In the genomic region with DNA sequence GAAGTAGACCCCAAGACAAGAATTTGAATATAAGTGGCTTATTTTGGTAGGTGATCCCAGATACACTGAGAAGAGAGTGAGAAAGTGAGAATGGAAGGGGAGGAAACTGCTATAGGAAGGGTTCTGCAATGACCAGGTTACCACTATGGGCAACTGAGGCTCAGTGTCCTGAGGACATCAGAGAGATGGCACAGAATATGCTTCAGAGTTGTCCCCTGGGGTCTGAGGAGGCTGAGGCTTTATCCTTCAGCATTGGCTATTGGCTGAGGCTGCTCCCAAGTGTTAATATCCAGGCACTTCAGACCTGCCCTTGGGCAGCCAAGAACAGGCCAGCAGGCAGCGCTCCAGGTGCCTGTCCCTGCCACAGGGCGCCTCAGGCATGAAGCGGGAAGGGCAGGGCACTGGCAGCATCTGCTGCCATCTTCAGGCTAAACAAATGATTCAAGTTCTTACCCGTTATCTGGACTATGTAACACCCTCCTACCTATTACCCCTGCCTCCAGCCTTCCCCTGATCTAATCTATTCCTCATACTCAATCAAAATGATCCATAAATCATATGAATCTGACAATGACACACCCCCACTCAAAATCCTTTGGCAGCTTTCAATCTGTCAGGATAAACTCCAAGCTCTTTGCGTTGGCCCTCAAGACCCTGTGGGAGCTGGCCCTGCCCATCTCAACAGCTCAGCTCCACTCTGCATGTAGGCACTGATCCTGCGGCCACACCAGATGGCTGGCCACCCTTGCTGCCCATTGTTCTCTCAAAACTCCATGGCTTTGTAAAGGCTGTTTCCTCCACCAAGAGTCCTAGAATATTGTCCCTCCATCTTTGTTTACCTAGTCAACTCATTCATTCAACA, we compare ENCODE assay signal across 9 cellular contexts. TPM values are rescaled to one million over a fixed set of nuclear protein-coding genes. Genes with fewer than 3 reads are reported as not detected.
A peak's percentile ranks its signal among the peaks of the same experiment; 100 is the strongest.
DNase-seq lines count a peak whose midpoint lies in the region; TF ChIP-seq lines count a peak whose summit lies in the region.
"Had no signal": no experiment of that assay in that cellular context is flagged by ENCODE, and none has a peak within 500 bp of the region (broad histone marks: within the 10 kb centered on the region; RNA-seq: fewer than 3 reads in every experiment).

No MANE protein-coding gene starts in this region.

- TF ChIP-seq CTCF in fibroblast of the aortic adventitia (IDR thresholded peaks at IDR 0.05; ENCODE audit: insufficient read depth, low read length) (peak; percentile 10), spleen (IDR thresholded peaks at IDR 0.05 in 8 of 11, conservative IDR thresholded peaks at IDR 0.05 in 3 of 11) (no peak), suprapubic skin (IDR thresholded peaks at IDR 0.05) (no peak)

- H3K27ac ChIP-seq in spleen, result no peak overlapping the region
- H3K27ac ChIP-seq in suprapubic skin, result no peak overlapping the region
- H3K27ac ChIP-seq: SJSA1 had no signal

- DNase-seq in NCI-H1417 (lab: John Stamatoyannopoulos, UW) (peak; percentile 32 to 65 (median 37)), NCI-H1417 treated with DMSO at 0.1 percent for 48 hours (lab: John Stamatoyannopoulos, UW) (no peak), NCI-H69 (lab: John Stamatoyannopoulos, UW) (peak; percentile 90), fibroblast of the aortic adventitia (ENCODE audit: low read depth) (no peak), spleen (peak; percentile 46), MV-4-11 (lab: John Stamatoyannopoulos, UW) (no peak), activated gamma-delta T cell treated with Interleukin-2 at 50 U/mL for 16 hours (no peak), suprapubic skin (ENCODE audit: low spot score in 2 of 2) (no peak)

- H3K4me1 ChIP-seq in spleen, result no peaks in the 10 kb centered on the region
- no peaks in the 10 kb centered on the region for H3K4me1 ChIP-seq in suprapubic skin
- H3K4me1 ChIP-seq: SJSA1 had no signal

- TF ChIP-seq EP300 in suprapubic skin (IDR thresholded peaks at IDR 0.05), result no peak

- intact Hi-C loops in spleen (cut with DNase I; ENCODE audit: low total_unique reads), result no loop called here

- TF ChIP-seq POLR2A in spleen (IDR thresholded peaks at IDR 0.05) (no peak), suprapubic skin (IDR thresholded peaks at IDR 0.05) (no peak)

- H3K36me3 ChIP-seq in spleen (no peaks in the 10 kb centered on the region), suprapubic skin (no peaks in the 10 kb centered on the region)
- H3K36me3 ChIP-seq: SJSA1 had no signal

- H3K9me3 ChIP-seq in spleen, result peaks cover 0 to 5% (median 0%) of the 10 kb centered on the region in 8 donors
- H3K9me3 ChIP-seq in suprapubic skin, result no peaks in the 10 kb centered on the region
- H3K9me3 ChIP-seq: SJSA1 had no signal

- 29 to 59% (median 36%) methylated on average over 6 of the region's 6 CpGs for WGBS in spleen, 5 donors
- WGBS in suprapubic skin, result 14% methylated on average over 3 of the region's 6 CpGs

- H3K27me3 ChIP-seq in spleen (replicated peaks in 1 of 7), result no peaks in the 10 kb centered on the region
- H3K27me3 ChIP-seq in suprapubic skin, result no peaks in the 10 kb centered on the region
- H3K27me3 ChIP-seq: SJSA1 had no signal

- H3K4me3 ChIP-seq in fibroblast of the aortic adventitia (ENCODE audit: low read depth, low read length), result no peak overlapping the region
- H3K4me3 ChIP-seq in spleen, result no peak overlapping the region
- no peak overlapping the region for H3K4me3 ChIP-seq in suprapubic skin
- H3K4me3 ChIP-seq: SJSA1 had no signal

RNA-seq across cellular contexts. Expression of a gene that starts 42.4 kb away (rescaled TPM):
- total RNA-seq in fibroblast of the aortic adventitia (ENCODE audit: low replicate concordance), result 162 and 217 TPM in 2 replicates
- 10 to 100 TPM; 21.6 to 63.0 (median 39.7) TPM for total RNA-seq in spleen
- 1 to 10 TPM; 4.5 to 8.9 (median 5.3) TPM for polyA plus RNA-seq in spleen
- total RNA-seq in suprapubic skin, result 10 to 100 TPM; 38.5 to 75.3 (median 58.7) TPM

Comparison
In these comparisons a context has a peak if more than half of its experiments do, and no peak if none do; other contexts are left out.
1. DNase-seq: peak in NCI-H1417 (3 of 3), NCI-H69 (single experiment) and spleen (single experiment); none in NCI-H1417 treated with DMSO at 0.1 percent for 48 hours (single experiment), fibroblast of the aortic adventitia (single experiment), MV-4-11 (single experiment), activated gamma-delta T cell treated with Interleukin-2 at 50 U/mL for 16 hours (single experiment) and suprapubic skin (0 of 2).